Comparison of ENCODE assay signal across 1 cellular context in the genomic region with DNA sequence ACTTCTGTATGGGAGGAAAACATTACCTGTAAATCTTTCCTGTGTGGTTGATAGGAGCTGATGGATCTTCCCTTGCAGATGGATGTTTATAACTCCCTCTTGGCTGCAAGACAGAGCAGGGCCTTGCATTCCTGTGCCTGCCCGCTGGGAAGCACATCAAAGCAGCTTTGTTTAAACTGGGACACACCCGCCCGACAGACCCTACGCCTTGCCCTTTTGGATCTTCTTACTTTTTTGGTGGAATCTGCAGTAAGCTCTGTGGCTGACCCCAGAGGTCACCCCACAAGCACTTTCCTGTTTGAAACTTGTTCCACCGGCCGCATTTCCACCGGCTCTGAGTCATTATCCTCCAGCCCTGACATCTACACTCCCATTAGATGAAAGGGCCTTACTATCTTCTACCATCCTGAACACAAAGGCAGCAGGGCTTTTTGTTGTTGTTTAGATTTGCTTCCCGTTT.
TF ChIP-seq lines count a peak whose summit lies in the region.

No MANE protein-coding gene starts in this region.

TF ChIP-seq in HepG2, 621 proteins besides CTCF, POLR2A, EP300 and RAD21 (continued from another document and continues in another):
- TF ChIP-seq, protein P1, sequence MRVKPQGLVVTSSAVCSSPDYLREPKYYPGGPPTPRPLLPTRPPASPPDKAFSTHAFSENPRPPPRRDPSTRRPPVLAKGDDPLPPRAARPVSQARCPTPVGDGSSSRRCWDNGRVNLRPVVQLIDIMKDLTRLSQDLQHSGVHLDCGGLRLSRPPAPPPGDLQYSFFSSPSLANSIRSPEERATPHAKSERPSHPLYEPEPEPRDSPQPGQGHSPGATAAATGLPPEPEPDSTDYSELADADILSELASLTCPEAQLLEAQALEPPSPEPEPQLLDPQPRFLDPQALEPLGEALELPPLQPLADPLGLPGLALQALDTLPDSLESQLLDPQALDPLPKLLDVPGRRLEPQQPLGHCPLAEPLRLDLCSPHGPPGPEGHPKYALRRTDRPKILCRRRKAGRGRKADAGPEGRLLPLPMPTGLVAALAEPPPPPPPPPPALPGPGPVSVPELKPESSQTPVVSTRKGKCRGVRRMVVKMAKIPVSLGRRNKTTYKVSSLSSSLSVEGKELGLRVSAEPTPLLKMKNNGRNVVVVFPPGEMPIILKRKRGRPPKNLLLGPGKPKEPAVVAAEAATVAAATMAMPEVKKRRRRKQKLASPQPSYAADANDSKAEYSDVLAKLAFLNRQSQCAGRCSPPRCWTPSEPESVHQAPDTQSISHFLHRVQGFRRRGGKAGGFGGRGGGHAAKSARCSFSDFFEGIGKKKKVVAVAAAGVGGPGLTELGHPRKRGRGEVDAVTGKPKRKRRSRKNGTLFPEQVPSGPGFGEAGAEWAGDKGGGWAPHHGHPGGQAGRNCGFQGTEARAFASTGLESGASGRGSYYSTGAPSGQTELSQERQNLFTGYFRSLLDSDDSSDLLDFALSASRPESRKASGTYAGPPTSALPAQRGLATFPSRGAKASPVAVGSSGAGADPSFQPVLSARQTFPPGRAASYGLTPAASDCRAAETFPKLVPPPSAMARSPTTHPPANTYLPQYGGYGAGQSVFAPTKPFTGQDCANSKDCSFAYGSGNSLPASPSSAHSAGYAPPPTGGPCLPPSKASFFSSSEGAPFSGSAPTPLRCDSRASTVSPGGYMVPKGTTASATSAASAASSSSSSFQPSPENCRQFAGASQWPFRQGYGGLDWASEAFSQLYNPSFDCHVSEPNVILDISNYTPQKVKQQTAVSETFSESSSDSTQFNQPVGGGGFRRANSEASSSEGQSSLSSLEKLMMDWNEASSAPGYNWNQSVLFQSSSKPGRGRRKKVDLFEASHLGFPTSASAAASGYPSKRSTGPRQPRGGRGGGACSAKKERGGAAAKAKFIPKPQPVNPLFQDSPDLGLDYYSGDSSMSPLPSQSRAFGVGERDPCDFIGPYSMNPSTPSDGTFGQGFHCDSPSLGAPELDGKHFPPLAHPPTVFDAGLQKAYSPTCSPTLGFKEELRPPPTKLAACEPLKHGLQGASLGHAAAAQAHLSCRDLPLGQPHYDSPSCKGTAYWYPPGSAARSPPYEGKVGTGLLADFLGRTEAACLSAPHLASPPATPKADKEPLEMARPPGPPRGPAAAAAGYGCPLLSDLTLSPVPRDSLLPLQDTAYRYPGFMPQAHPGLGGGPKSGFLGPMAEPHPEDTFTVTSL (CRISPR knock-in tag; IDR thresholded peaks at IDR 0.05; ENCODE audit: borderline replicate concordance) = peak; percentile 93
- TF ChIP-seq, protein P2, sequence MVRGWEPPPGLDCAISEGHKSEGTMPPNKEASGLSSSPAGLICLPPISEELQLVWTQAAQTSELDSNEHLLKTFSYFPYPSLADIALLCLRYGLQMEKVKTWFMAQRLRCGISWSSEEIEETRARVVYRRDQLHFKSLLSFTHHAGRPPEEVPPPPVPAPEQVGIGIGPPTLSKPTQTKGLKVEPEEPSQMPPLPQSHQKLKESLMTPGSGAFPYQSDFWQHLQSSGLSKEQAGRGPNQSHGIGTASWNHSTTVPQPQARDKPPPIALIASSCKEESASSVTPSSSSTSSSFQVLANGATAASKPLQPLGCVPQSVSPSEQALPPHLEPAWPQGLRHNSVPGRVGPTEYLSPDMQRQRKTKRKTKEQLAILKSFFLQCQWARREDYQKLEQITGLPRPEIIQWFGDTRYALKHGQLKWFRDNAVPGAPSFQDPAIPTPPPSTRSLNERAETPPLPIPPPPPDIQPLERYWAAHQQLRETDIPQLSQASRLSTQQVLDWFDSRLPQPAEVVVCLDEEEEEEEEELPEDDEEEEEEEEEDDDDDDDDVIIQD (CRISPR knock-in tag; IDR thresholded peaks at IDR 0.05; ENCODE audit: low read depth) = peak; percentile 72
- TF ChIP-seq FOXJ3 (CRISPR knock-in tag; IDR thresholded peaks at IDR 0.05; ENCODE audit: borderline replicate concordance) (peak; percentile 74; the same call in 1 of the 2 replicates), ATRX (CRISPR knock-in tag; IDR thresholded peaks at IDR 0.05; ENCODE audit: borderline replicate concordance) (no peak), BRD4 (CRISPR knock-in tag; IDR thresholded peaks at IDR 0.05) (peak; percentile 69; the same call in 1 of the 2 replicates), ZNF430 (CRISPR knock-in tag; IDR thresholded peaks at IDR 0.05) (no peak), ZNF607 (CRISPR knock-in tag; IDR thresholded peaks at IDR 0.05; ENCODE audit: borderline replicate concordance) (no peak), ZNF331 (CRISPR knock-in tag; IDR thresholded peaks at IDR 0.05) (peak; percentile 77), MZF1 (CRISPR knock-in tag; IDR thresholded peaks at IDR 0.05; ENCODE audit: borderline replicate concordance) (no peak), ZNF337 (CRISPR knock-in tag; IDR thresholded peaks at IDR 0.05; ENCODE audit: borderline replicate concordance, low read depth) (no peak), ZNF781 (CRISPR knock-in tag; IDR thresholded peaks at IDR 0.05; ENCODE audit: borderline replicate concordance, not compliant biosample characterization) (peak; percentile 25), ZNF879 (CRISPR knock-in tag; IDR thresholded peaks at IDR 0.05) (no peak), ZNF605 (CRISPR knock-in tag; IDR thresholded peaks at IDR 0.05) (peak; percentile 81; the same call in 1 of the 2 replicates), HOXD1 (CRISPR knock-in tag; IDR thresholded peaks at IDR 0.05) (no peak), ATF7-NPFF (CRISPR knock-in tag; IDR thresholded peaks at IDR 0.05; ENCODE audit: low read depth) (no peak), NR1H2 (CRISPR knock-in tag; IDR thresholded peaks at IDR 0.05; ENCODE audit: borderline replicate concordance, low read depth) (no peak), KAT2B (IDR thresholded peaks at IDR 0.05; ENCODE audit: borderline replicate concordance, low read depth, low read length) (no peak), KLF13 (CRISPR knock-in tag; IDR thresholded peaks at IDR 0.05) (no peak), RXRA (CRISPR knock-in tag; IDR thresholded peaks at IDR 0.05) (peak; percentile 92), NFIC (IDR thresholded peaks at IDR 0.05; ENCODE audit: low read length) (peak; percentile 83), ZNF205 (CRISPR knock-in tag; IDR thresholded peaks at IDR 0.05) (0 out of 2 replicates have a peak, but pooled peaks have one; percentile 38), AKAP8 (CRISPR knock-in tag; IDR thresholded peaks at IDR 0.05) (no peak), NAIF1 (CRISPR knock-in tag; IDR thresholded peaks at IDR 0.05; ENCODE audit: borderline replicate concordance) (no peak), HNRNPLL (IDR thresholded peaks at IDR 0.05; ENCODE audit: low read depth, low read length, poor library complexity, severe bottlenecking) (no peak), ZFX (CRISPR knock-in tag; IDR thresholded peaks at IDR 0.05; ENCODE audit: low read depth) (peak; percentile 75), ZSCAN31 (CRISPR knock-in tag; IDR thresholded peaks at IDR 0.05; ENCODE audit: low read depth) (peak; percentile 79; the same call in 1 of the 2 replicates), ZBTB8A (CRISPR knock-in tag; IDR thresholded peaks at IDR 0.05; ENCODE audit: borderline replicate concordance, low read depth) (no peak), DPF2 (CRISPR knock-in tag; IDR thresholded peaks at IDR 0.05; ENCODE audit: borderline replicate concordance, low read depth) (peak; percentile 69; the same call in 1 of the 2 replicates), TEAD3 (CRISPR knock-in tag; optimal IDR thresholded peaks at IDR 0.05; ENCODE audit: borderline replicate concordance) (peak; percentile 98), KLF12 (CRISPR knock-in tag; IDR thresholded peaks at IDR 0.05; ENCODE audit: borderline replicate concordance) (peak; percentile 81; the same call in 1 of the 2 replicates)
- TF ChIP-seq, protein P3, sequence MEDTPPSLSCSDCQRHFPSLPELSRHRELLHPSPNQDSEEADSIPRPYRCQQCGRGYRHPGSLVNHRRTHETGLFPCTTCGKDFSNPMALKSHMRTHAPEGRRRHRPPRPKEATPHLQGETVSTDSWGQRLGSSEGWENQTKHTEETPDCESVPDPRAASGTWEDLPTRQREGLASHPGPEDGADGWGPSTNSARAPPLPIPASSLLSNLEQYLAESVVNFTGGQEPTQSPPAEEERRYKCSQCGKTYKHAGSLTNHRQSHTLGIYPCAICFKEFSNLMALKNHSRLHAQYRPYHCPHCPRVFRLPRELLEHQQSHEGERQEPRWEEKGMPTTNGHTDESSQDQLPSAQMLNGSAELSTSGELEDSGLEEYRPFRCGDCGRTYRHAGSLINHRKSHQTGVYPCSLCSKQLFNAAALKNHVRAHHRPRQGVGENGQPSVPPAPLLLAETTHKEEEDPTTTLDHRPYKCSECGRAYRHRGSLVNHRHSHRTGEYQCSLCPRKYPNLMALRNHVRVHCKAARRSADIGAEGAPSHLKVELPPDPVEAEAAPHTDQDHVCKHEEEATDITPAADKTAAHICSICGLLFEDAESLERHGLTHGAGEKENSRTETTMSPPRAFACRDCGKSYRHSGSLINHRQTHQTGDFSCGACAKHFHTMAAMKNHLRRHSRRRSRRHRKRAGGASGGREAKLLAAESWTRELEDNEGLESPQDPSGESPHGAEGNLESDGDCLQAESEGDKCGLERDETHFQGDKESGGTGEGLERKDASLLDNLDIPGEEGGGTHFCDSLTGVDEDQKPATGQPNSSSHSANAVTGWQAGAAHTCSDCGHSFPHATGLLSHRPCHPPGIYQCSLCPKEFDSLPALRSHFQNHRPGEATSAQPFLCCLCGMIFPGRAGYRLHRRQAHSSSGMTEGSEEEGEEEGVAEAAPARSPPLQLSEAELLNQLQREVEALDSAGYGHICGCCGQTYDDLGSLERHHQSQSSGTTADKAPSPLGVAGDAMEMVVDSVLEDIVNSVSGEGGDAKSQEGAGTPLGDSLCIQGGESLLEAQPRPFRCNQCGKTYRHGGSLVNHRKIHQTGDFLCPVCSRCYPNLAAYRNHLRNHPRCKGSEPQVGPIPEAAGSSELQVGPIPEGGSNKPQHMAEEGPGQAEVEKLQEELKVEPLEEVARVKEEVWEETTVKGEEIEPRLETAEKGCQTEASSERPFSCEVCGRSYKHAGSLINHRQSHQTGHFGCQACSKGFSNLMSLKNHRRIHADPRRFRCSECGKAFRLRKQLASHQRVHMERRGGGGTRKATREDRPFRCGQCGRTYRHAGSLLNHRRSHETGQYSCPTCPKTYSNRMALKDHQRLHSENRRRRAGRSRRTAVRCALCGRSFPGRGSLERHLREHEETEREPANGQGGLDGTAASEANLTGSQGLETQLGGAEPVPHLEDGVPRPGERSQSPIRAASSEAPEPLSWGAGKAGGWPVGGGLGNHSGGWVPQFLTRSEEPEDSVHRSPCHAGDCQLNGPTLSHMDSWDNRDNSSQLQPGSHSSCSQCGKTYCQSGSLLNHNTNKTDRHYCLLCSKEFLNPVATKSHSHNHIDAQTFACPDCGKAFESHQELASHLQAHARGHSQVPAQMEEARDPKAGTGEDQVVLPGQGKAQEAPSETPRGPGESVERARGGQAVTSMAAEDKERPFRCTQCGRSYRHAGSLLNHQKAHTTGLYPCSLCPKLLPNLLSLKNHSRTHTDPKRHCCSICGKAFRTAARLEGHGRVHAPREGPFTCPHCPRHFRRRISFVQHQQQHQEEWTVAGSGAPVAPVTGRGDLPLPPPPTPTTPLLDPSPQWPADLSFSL (CRISPR knock-in tag; IDR thresholded peaks at IDR 0.05) = no peak
- TF ChIP-seq, protein P4, sequence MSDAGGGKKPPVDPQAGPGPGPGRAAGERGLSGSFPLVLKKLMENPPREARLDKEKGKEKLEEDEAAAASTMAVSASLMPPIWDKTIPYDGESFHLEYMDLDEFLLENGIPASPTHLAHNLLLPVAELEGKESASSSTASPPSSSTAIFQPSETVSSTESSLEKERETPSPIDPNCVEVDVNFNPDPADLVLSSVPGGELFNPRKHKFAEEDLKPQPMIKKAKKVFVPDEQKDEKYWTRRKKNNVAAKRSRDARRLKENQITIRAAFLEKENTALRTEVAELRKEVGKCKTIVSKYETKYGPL (CRISPR knock-in tag; IDR thresholded peaks at IDR 0.05) = no peak
- TF ChIP-seq, protein P5, sequence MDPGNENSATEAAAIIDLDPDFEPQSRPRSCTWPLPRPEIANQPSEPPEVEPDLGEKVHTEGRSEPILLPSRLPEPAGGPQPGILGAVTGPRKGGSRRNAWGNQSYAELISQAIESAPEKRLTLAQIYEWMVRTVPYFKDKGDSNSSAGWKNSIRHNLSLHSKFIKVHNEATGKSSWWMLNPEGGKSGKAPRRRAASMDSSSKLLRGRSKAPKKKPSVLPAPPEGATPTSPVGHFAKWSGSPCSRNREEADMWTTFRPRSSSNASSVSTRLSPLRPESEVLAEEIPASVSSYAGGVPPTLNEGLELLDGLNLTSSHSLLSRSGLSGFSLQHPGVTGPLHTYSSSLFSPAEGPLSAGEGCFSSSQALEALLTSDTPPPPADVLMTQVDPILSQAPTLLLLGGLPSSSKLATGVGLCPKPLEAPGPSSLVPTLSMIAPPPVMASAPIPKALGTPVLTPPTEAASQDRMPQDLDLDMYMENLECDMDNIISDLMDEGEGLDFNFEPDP (CRISPR knock-in tag; conservative IDR thresholded peaks at IDR 0.05) = no peak
- TF ChIP-seq, protein P6, sequence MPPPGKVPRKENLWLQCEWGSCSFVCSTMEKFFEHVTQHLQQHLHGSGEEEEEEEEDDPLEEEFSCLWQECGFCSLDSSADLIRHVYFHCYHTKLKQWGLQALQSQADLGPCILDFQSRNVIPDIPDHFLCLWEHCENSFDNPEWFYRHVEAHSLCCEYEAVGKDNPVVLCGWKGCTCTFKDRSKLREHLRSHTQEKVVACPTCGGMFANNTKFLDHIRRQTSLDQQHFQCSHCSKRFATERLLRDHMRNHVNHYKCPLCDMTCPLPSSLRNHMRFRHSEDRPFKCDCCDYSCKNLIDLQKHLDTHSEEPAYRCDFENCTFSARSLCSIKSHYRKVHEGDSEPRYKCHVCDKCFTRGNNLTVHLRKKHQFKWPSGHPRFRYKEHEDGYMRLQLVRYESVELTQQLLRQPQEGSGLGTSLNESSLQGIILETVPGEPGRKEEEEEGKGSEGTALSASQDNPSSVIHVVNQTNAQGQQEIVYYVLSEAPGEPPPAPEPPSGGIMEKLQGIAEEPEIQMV (CRISPR knock-in tag; IDR thresholded peaks at IDR 0.05; ENCODE audit: low read depth) = no peak
- TF ChIP-seq, protein P7, sequence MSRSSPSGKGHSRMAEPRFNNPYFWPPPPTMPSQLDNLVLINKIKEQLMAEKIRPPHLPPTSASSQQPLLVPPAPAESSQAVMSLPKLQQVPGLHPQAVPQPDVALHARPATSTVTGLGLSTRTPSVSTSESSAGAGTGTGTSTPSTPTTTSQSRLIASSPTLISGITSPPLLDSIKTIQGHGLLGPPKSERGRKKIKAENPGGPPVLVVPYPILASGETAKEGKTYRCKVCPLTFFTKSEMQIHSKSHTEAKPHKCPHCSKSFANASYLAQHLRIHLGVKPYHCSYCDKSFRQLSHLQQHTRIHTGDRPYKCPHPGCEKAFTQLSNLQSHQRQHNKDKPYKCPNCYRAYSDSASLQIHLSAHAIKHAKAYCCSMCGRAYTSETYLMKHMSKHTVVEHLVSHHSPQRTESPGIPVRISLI (CRISPR knock-in tag; IDR thresholded peaks at IDR 0.05; ENCODE audit: borderline replicate concordance) = peak; percentile 70; the same call in 1 of the 2 replicates
- TF ChIP-seq, protein P8, sequence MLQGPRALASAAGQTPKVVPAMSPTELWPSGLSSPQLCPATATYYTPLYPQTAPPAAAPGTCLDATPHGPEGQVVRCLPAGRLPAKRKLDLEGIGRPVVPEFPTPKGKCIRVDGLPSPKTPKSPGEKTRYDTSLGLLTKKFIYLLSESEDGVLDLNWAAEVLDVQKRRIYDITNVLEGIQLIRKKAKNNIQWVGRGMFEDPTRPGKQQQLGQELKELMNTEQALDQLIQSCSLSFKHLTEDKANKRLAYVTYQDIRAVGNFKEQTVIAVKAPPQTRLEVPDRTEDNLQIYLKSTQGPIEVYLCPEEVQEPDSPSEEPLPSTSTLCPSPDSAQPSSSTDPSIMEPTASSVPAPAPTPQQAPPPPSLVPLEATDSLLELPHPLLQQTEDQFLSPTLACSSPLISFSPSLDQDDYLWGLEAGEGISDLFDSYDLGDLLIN (CRISPR knock-in tag; IDR thresholded peaks at IDR 0.05; ENCODE audit: borderline replicate concordance) = no peak
